In the genomic region with DNA sequence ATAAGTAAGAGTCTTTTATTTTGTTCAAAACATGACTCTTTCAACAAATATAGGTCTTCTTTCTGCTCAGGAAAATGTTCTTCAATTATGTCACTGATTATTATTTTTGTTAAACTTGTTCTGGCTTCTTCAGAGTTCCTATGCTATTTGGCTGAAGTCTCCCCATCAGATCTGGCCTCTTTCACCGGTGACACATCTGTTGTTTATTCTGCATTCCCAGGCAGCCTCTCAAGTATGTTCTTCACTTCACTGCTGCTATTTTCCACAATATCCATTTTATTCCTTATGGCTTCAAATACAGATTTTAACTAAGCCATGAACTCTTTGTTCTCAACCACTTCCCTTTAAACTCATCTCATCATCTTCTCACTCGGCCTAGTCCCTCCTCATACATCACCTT, we compare ENCODE assay signal across 1 cellular context.
TF ChIP-seq lines count a peak whose summit lies in the region.

No MANE protein-coding gene starts in this region.

TF ChIP-seq in IMR-90, 13 proteins besides CTCF, POLR2A, EP300 and RAD21 (continued from another document):
- TF ChIP-seq CHD1 (IDR thresholded peaks at IDR 0.05; ENCODE audit: low read depth, low read length) (no peak), FOS (IDR thresholded peaks at IDR 0.05; ENCODE audit: low read depth, low read length) (no peak), MAFK (IDR thresholded peaks at IDR 0.05; ENCODE audit: low read depth, low read length) (no peak), MXI1 (IDR thresholded peaks at IDR 0.05; ENCODE audit: borderline replicate concordance, low read depth, low read length) (no peak), RFX5 (IDR thresholded peaks at IDR 0.05; ENCODE audit: low read depth, low read length) (no peak)
- TF ChIP-seq, protein P1, sequence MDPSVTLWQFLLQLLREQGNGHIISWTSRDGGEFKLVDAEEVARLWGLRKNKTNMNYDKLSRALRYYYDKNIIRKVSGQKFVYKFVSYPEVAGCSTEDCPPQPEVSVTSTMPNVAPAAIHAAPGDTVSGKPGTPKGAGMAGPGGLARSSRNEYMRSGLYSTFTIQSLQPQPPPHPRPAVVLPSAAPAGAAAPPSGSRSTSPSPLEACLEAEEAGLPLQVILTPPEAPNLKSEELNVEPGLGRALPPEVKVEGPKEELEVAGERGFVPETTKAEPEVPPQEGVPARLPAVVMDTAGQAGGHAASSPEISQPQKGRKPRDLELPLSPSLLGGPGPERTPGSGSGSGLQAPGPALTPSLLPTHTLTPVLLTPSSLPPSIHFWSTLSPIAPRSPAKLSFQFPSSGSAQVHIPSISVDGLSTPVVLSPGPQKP (IDR thresholded peaks at IDR 0.05; ENCODE audit: borderline replicate concordance, low read depth, low read length): no peak
